ENCODE assay signal across 8 cellular contexts in the genomic region with DNA sequence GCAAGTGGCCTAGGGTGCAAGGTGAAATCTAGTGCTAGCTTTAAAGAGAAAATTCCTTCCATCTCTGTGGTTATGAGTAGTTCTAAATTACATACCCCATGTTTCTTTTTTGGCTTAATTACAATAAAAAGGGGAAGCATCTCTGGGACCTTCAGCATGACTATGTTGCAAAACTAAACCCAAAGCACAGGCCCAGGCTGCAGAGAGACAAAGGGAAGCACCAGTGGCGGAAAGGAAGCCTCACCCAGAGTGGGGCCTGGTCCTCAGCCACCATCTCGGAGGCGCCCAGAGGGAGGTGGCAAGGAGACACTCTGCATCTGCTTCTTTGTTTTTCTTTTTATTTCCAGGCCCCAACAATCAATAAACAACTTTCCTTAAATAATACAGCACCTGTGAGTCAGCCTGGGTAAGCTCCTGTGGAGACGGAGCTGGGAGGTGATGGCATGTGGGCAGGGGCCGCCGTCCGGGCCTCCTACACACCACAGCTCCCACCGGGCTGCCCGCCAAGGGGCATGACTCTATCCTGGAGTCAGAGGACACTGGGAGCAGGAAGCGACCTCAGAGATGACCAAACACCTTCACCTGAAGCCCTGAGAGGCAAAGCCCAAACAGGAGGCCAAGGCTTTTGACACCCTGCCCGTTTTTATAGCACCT. TPM values are rescaled to one million over a fixed set of nuclear protein-coding genes. Genes with fewer than 3 reads are reported as not detected.
DNase-seq lines count a peak whose midpoint lies in the region; ATAC-seq lines count a peak whose summit lies in the region.
"Had no signal": no experiment of that assay in that cellular context is flagged by ENCODE, and none has a peak within 500 bp of the region (broad histone marks: within the 10 kb centered on the region; RNA-seq: fewer than 3 reads in every experiment).

No MANE protein-coding gene starts in this region.

- H3K9me3 Mint-ChIP-seq in IgD-negative memory B cell = no peaks in the 10 kb centered on the region
- peaks cover 0 to 3% of the 10 kb centered on the region in 2 donors for H3K9me3 Mint-ChIP-seq in effector memory CD8-positive, alpha-beta T cell
- H3K9me3 Mint-ChIP-seq in stimulated activated memory B cell treated with anti-CD40 and anti-IgM and Interleukin-4, amounts not matched to agents 10 μg/mL and 1 μg/mL and 100 μg/mL, for 72 hours = peaks cover 5% of the 10 kb centered on the region

- H3K27ac Mint-ChIP-seq in IgD-negative memory B cell = peak overlapping the region; percentile 44 to 87 (median 80)
- peak overlapping the region; percentile 78 to 86 for H3K27ac Mint-ChIP-seq in effector memory CD8-positive, alpha-beta T cell
- peak overlapping the region; percentile 77 for H3K27ac Mint-ChIP-seq in stimulated activated memory B cell treated with anti-CD40 and anti-IgM and Interleukin-4, amounts not matched to agents 10 μg/mL and 1 μg/mL and 100 μg/mL, for 72 hours

- peaks cover 3% of the 10 kb centered on the region for H3K36me3 Mint-ChIP-seq in IgD-negative memory B cell
- peaks cover 44% of the 10 kb centered on the region for H3K36me3 Mint-ChIP-seq in effector memory CD8-positive, alpha-beta T cell (ENCODE audit: insufficient read depth)
- H3K36me3 Mint-ChIP-seq in stimulated activated memory B cell treated with anti-CD40 and anti-IgM and Interleukin-4, amounts not matched to agents 10 μg/mL and 1 μg/mL and 100 μg/mL, for 72 hours = peaks cover 34% of the 10 kb centered on the region

- peak overlapping the region in 3 of 4 donors; percentile 7 to 65 (median 18) for H3K4me3 Mint-ChIP-seq in IgD-negative memory B cell
- peak overlapping the region; percentile 45 to 61 for H3K4me3 Mint-ChIP-seq in effector memory CD8-positive, alpha-beta T cell
- no peak overlapping the region for H3K4me3 Mint-ChIP-seq in stimulated activated memory B cell treated with anti-CD40 and anti-IgM and Interleukin-4, amounts not matched to agents 10 μg/mL and 1 μg/mL and 100 μg/mL, for 72 hours

- peaks cover 30 to 49% (median 42%) of the 10 kb centered on the region in 3 donors for H3K4me1 Mint-ChIP-seq in IgD-negative memory B cell
- H3K4me1 Mint-ChIP-seq in effector memory CD8-positive, alpha-beta T cell (ENCODE audit: low read depth in 2 of 2) = peaks cover 59 to 63% of the 10 kb centered on the region in 2 donors
- H3K4me1 Mint-ChIP-seq in stimulated activated memory B cell treated with anti-CD40 and anti-IgM and Interleukin-4, amounts not matched to agents 10 μg/mL and 1 μg/mL and 100 μg/mL, for 72 hours = peaks cover 57% of the 10 kb centered on the region

- no peaks in the 10 kb centered on the region for H3K27me3 Mint-ChIP-seq in IgD-negative memory B cell
- H3K27me3 Mint-ChIP-seq in effector memory CD8-positive, alpha-beta T cell = no peaks in the 10 kb centered on the region
- no peaks in the 10 kb centered on the region for H3K27me3 Mint-ChIP-seq in stimulated activated memory B cell treated with anti-CD40 and anti-IgM and Interleukin-4, amounts not matched to agents 10 μg/mL and 1 μg/mL and 100 μg/mL, for 72 hours

- peak; percentile 98 for DNase-seq in SIG-M5 treated with dmso at 0.1 percent for 504 hours (lab: John Stamatoyannopoulos, UW; ENCODE audit: unreplicated experiment)
- no peak for DNase-seq in effector memory CD8-positive, alpha-beta T cell
- no peak for DNase-seq in cerebellar cortex (ENCODE audit: low spot score)
- DNase-seq: trophoblast cell had no signal

- ATAC-seq in effector memory CD8-positive, alpha-beta T cell (replicated peaks) = peak; percentile 28
- ATAC-seq in stimulated activated memory B cell treated with anti-CD40 and anti-IgM and Interleukin-4, amounts not matched to agents 10 μg/mL and 1 μg/mL and 100 μg/mL, for 72 hours = peak; percentile 76
- ATAC-seq in GM18520 (IDR thresholded peaks at IDR 0.05; ENCODE audit: unreplicated experiment) (no peak), HG03095 (IDR thresholded peaks at IDR 0.05; ENCODE audit: unreplicated experiment) (no peak)

RNA-seq across cellular contexts. Expression of a gene that starts 21.7 kb away (rescaled TPM):
- polyA plus RNA-seq in IgD-negative memory B cell = 20.4 TPM

Comparison
In these comparisons a context has a peak if more than half of its experiments do, and no peak if none do; other contexts are left out.
1. ATAC-seq: peak in effector memory CD8-positive, alpha-beta T cell (single experiment) and stimulated activated memory B cell treated with anti-CD40 and anti-IgM and Interleukin-4, amounts not matched to agents 10 μg/mL and 1 μg/mL and 100 μg/mL, for 72 hours (single experiment); none in GM18520 (single experiment) and HG03095 (single experiment).
2. Peak in every context shown above with its lines, with median percentiles within 50 percentile points of each other: H3K27ac Mint-ChIP-seq.